12 cellular contexts compared by ENCODE assay signal in genomic region chr1:225523214-225523613, GRCh38.
"Had no signal": no experiment of that assay in that cellular context is flagged by ENCODE, and none has a peak within 500 bp of the region (broad histone marks: within the 10 kb centered on the region; RNA-seq: fewer than 3 reads in every experiment).

No MANE protein-coding gene starts in this region.

- H3K36me3 ChIP-seq: vagina had no signal

- DNase-seq: activated naive CD4-positive, alpha-beta T cell treated with anti-CD3 and anti-CD28 coated beads, Interleukin-2, amount 50 U/mL, for 16 hours; foreskin keratinocyte; glutamatergic neuron; immature natural killer cell; stimulated activated CD4-positive, alpha-beta T cell treated with anti-CD3 and anti-CD28 coated beads, Interleukin-15, amount 100 ng/mL, for 24 hours; stimulated activated CD4-positive, alpha-beta T cell treated with anti-CD3 and anti-CD28 coated beads, Interleukin-4, amount 100 ng/mL, for 1 hour; stimulated activated naive B cell treated with anti-CD40 and anti-IgM and Interleukin-4, amounts not matched to agents 10 μg/mL and 1 μg/mL and 100 μg/mL, for 72 hours; tibial artery had no signal

- H3K27ac ChIP-seq: foreskin keratinocyte, parathyroid adenoma, vagina had no signal

- ATAC-seq: activated CD4-positive, CD25-positive, alpha-beta regulatory T cell treated with anti-CD3 and anti-CD28 coated beads, Interleukin-2, amount 50 U/mL, for 24 hours; foreskin keratinocyte; stimulated activated naive B cell treated with anti-CD40 and anti-IgM and Interleukin-4, amounts not matched to agents 10 μg/mL and 1 μg/mL and 100 μg/mL, for 72 hours had no signal

- H3K4me1 ChIP-seq: foreskin keratinocyte, parathyroid adenoma, vagina had no signal

- H3K9me3 Mint-ChIP-seq: immature natural killer cell; stimulated activated naive B cell treated with anti-CD40 and anti-IgM and Interleukin-4, amounts not matched to agents 10 μg/mL and 1 μg/mL and 100 μg/mL, for 72 hours; T-helper 2 cell treated with Interferon-gamma antibody and Interleukin-4, amounts not matched to agents 5 μg/mL and 100 μg/mL, for 36 hours had no signal

- H3K9ac ChIP-seq: parathyroid adenoma had no signal

- H3K27ac Mint-ChIP-seq: immature natural killer cell; stimulated activated naive B cell treated with anti-CD40 and anti-IgM and Interleukin-4, amounts not matched to agents 10 μg/mL and 1 μg/mL and 100 μg/mL, for 72 hours; T-helper 2 cell treated with Interferon-gamma antibody and Interleukin-4, amounts not matched to agents 5 μg/mL and 100 μg/mL, for 36 hours had no signal

- H3K36me3 Mint-ChIP-seq: immature natural killer cell had no signal

- H3K4me3 Mint-ChIP-seq: immature natural killer cell; stimulated activated naive B cell treated with anti-CD40 and anti-IgM and Interleukin-4, amounts not matched to agents 10 μg/mL and 1 μg/mL and 100 μg/mL, for 72 hours; T-helper 2 cell treated with Interferon-gamma antibody and Interleukin-4, amounts not matched to agents 5 μg/mL and 100 μg/mL, for 36 hours had no signal

- H3K9me3 ChIP-seq: tibial artery, vagina had no signal

- H3K4me3 ChIP-seq: tibial artery, vagina had no signal

- H3K27me3 ChIP-seq: foreskin keratinocyte, tibial artery, vagina had no signal

- H3K27me3 Mint-ChIP-seq: stimulated activated naive B cell treated with anti-CD40 and anti-IgM and Interleukin-4, amounts not matched to agents 10 μg/mL and 1 μg/mL and 100 μg/mL, for 72 hours had no signal

- H3K4me1 Mint-ChIP-seq: immature natural killer cell had no signal
